ENCODE assay signal across 9 cellular contexts in genomic region chr14:90513151-90514014, GRCh38.
A peak's percentile ranks its signal among the peaks of the same experiment; 100 is the strongest.
DNase-seq lines count a peak whose midpoint lies in the region; ATAC-seq, FAIRE-seq and TF ChIP-seq lines count a peak whose summit lies in the region.
"Had no signal": no experiment of that assay in that cellular context is flagged by ENCODE, and none has a peak within 500 bp of the region (broad histone marks: within the 10 kb centered on the region; RNA-seq: fewer than 3 reads in every experiment).

No MANE protein-coding gene starts in this region.

- FAIRE-seq in GM19239 (lab: Jason Lieb, UNC), result no peak

- ATAC-seq in GM19395 (IDR thresholded peaks at IDR 0.05; ENCODE audit: unreplicated experiment), result no peak
- no peak for ATAC-seq in HG03439 (IDR thresholded peaks at IDR 0.05; ENCODE audit: unreplicated experiment)
- ATAC-seq: naive thymus-derived CD8-positive, alpha-beta T cell had no signal

- no peak for TF ChIP-seq CTCF in fibroblast of the aortic adventitia (IDR thresholded peaks at IDR 0.05; ENCODE audit: insufficient read depth, low read length)

- peak; percentile 51 for DNase-seq in ELF-1 (ENCODE audit: low read depth, low spot score)
- DNase-seq in NCI-H510A (lab: John Stamatoyannopoulos, UW), result peak; percentile 98
- DNase-seq in fibroblast of the aortic adventitia (ENCODE audit: low read depth), result peak; percentile 22
- peak; percentile 93 for DNase-seq in occipital lobe (lab: John Stamatoyannopoulos, UW)
- no peak for DNase-seq in activated gamma-delta T cell treated with Interleukin-2 at 50 U/mL for 16 hours
- no peak for DNase-seq in GM19239 (ENCODE audit: insufficient read length, low spot score)

- no peak overlapping the region for H3K4me3 ChIP-seq in fibroblast of the aortic adventitia (ENCODE audit: low read depth, low read length)

Comparison
In these comparisons a context has a peak if more than half of its experiments do, and no peak if none do; other contexts are left out.
1. DNase-seq: peak in ELF-1 (single experiment), NCI-H510A (single experiment), fibroblast of the aortic adventitia (single experiment) and occipital lobe (single experiment); none in activated gamma-delta T cell treated with Interleukin-2 at 50 U/mL for 16 hours (single experiment) and GM19239 (single experiment).